ENCODE assay signal across 8 cellular contexts in genomic region chr2:73404409-73404808, GRCh38.
"Had no signal": no experiment of that assay in that cellular context is flagged by ENCODE, and none has a peak within 500 bp of the region (broad histone marks: within the 10 kb centered on the region; RNA-seq: fewer than 3 reads in every experiment).

No MANE protein-coding gene starts in this region.

- H3K4me1 Mint-ChIP-seq: H9 had no signal

- H3K4me3 ChIP-seq: GM23248 had no signal

- DNase-seq: GM23248, GOT3, H9, HCEC 1CT, KG1 had no signal

- H3K9ac ChIP-seq: GM23248 had no signal

- H3K27me3 Mint-ChIP-seq: IgD-negative memory B cell had no signal

- FAIRE-seq: HepG2 had no signal

- H2AFZ ChIP-seq: GM23248 had no signal

- ATAC-seq: HepG2 had no signal

- H3K27ac Mint-ChIP-seq: H9 had no signal

- H3K27ac ChIP-seq: GM23248, HL-60 had no signal

- H3K4me3 Mint-ChIP-seq: H9, IgD-negative memory B cell had no signal
